ENCODE assay signal across 10 cellular contexts in the genomic region with DNA sequence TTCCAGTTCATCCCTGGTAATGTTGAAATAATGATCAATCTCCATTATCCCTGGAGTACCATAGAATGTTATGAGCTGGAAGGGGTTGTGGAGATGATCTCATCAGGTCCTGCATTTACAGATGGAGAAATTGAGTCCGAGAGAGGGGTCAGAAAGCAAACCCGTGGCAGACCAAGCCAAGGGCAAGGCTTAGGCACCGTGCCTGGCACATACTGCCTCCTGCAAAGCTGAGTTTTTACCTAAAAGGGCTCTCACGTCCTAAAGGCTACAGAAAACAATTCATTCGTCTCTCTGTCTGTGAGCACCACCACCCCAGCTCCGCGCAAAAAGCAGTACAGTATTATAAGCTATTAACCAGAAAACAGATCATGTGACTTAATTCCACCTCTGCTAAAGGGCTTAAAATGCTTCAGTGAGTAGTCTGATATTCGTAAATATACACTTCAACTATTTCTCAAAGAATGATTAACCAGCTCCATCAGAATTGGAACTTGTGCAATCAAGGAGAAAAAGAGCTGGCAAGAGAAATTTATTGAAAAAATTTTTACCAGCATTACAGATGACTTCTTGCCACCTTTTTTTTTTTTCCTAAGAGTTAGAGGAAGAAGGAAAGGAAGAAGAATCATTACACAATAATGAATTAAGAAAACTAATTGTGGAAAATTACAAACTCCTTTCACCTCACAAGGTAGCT. TPM values are rescaled to one million over a fixed set of nuclear protein-coding genes. Genes with fewer than 3 reads are reported as not detected.
DNase-seq lines count a peak whose midpoint lies in the region; ATAC-seq, FAIRE-seq and TF ChIP-seq lines count a peak whose summit lies in the region.
"Had no signal": no experiment of that assay in that cellular context is flagged by ENCODE, and none has a peak within 500 bp of the region (broad histone marks: within the 10 kb centered on the region; RNA-seq: fewer than 3 reads in every experiment).

No MANE protein-coding gene starts in this region.

- peaks cover 6% of the 10 kb centered on the region; the same call in 1 of the 2 replicates for H3K27me3 ChIP-seq in OCI-LY3 (ENCODE audit: low read depth, low read length)
- H3K27me3 ChIP-seq in bronchial epithelial cell (ENCODE audit: control insufficient read depth, insufficient read depth, low read length) = no peaks in the 10 kb centered on the region
- no peaks in the 10 kb centered on the region; a peak in 1 of 5 replicates for H3K27me3 ChIP-seq in HepG2 (ENCODE audit: control insufficient read depth in 1 of 2, insufficient read depth in 2 of 2, low read length in 2 of 2)

- WGBS in HepG2 (ENCODE audit: low lambda C conversion rate) = under 1% methylated on average over 8 of the region's 8 CpGs

- H3K79me2 ChIP-seq in OCI-LY3 (ENCODE audit: low read length) (peaks cover 15% of the 10 kb centered on the region), HepG2 (ENCODE audit: insufficient read depth, low read length) (peaks cover 16% of the 10 kb centered on the region)

- H3K4me2 ChIP-seq in OCI-LY3 (ENCODE audit: low read length) (peak overlapping the region; percentile 75), HepG2 (ENCODE audit: low read depth, low read length) (peak overlapping the region; percentile 99)

- H3K9me3 ChIP-seq in OCI-LY3 (ENCODE audit: insufficient read depth, low read length) (no peaks in the 10 kb centered on the region), HepG2 (ENCODE audit: low read length) (no peaks in the 10 kb centered on the region)
- H3K9me3 ChIP-seq: prostate gland had no signal

- H3K27ac Mint-ChIP-seq in type B pancreatic cell = peak overlapping the region; percentile 97
- H3K27ac Mint-ChIP-seq: stimulated activated naive CD8-positive, alpha-beta T cell treated with anti-CD3 and anti-CD28 coated beads, Interleukin-15, Interleukin-2, amounts not matched to agents 100 ng/mL and 50 ng/mL, for 24 hours had no signal

- H3K4me1 ChIP-seq in OCI-LY3 (ENCODE audit: low read length) (peaks cover 55% of the 10 kb centered on the region), HepG2 (ENCODE audit: insufficient read depth, low read length) (peaks cover 68% of the 10 kb centered on the region)

- H3K36me3 ChIP-seq in OCI-LY3 (replicated peaks; ENCODE audit: low read depth, low read length) (no peaks in the 10 kb centered on the region), bronchial epithelial cell (ENCODE audit: control insufficient read depth, insufficient read depth, low read length) (no peaks in the 10 kb centered on the region), HepG2 (replicated peaks in 1 of 2; ENCODE audit: control insufficient read depth in 1 of 2, insufficient read depth in 2 of 2, low read length in 2 of 2) (no peaks in the 10 kb centered on the region)
- H3K36me3 ChIP-seq: prostate gland had no signal

- TSS peak; percentile 63 for BruUV-seq in HepG2 (replicated peaks; lab: Mats Ljungman, UMichigan)

- FAIRE-seq in bronchial epithelial cell (lab: Jason Lieb, UNC) (no peak), HepG2 (lab: Jason Lieb, UNC) (peak; percentile 42)

- peaks cover 6% of the 10 kb centered on the region; the same call in 1 of the 2 replicates for H4K20me1 ChIP-seq in OCI-LY3 (ENCODE audit: insufficient read depth, low read length)
- peaks cover 3% of the 10 kb centered on the region; the same call in 1 of the 2 replicates for H4K20me1 ChIP-seq in HepG2 (ENCODE audit: insufficient read depth, low read length)

- peaks cover 33% of the 10 kb centered on the region for H3K4me1 Mint-ChIP-seq in type B pancreatic cell (ENCODE audit: unreplicated experiment)

- intact Hi-C loops in HepG2 (cut with micrococcal nuclease; ENCODE audit: unreplicated experiment) = loop anchor here (5.0 kb wide), 1 partner anchor 81 kb away; no protein-coding TSS in a partner anchor

- peak overlapping the region; percentile 31 for H3K4me3 Mint-ChIP-seq in type B pancreatic cell
- H3K4me3 Mint-ChIP-seq: stimulated activated naive CD8-positive, alpha-beta T cell treated with anti-CD3 and anti-CD28 coated beads, Interleukin-15, Interleukin-2, amounts not matched to agents 100 ng/mL and 50 ng/mL, for 24 hours had no signal

- H3K9me3 Mint-ChIP-seq in type B pancreatic cell = no peaks in the 10 kb centered on the region
- H3K9me3 Mint-ChIP-seq: stimulated activated naive CD8-positive, alpha-beta T cell treated with anti-CD3 and anti-CD28 coated beads, Interleukin-15, Interleukin-2, amounts not matched to agents 100 ng/mL and 50 ng/mL, for 24 hours had no signal

- TF ChIP-seq EP300 in HepG2 (IDR thresholded peaks at IDR 0.05; ENCODE audit: low read depth in 2 of 2, low read length in 2 of 2) (0 out of 4 replicates have a peak, but pooled peaks have one; percentile 4 to 28), HepG2 (CRISPR knock-in tag; IDR thresholded peaks at IDR 0.05; ENCODE audit: borderline replicate concordance) (0 out of 2 replicates have a peak, but pooled peaks have one; percentile 26)

- DNase-seq in bronchial epithelial cell (ENCODE audit: low read depth) = peak; percentile 72
- peak; percentile 85 for DNase-seq in HepG2 (ENCODE audit: low spot score)
- peak; percentile 15 for DNase-seq in type B pancreatic cell (ENCODE audit: extremely low spot score, unreplicated experiment)
- DNase-seq in NOMO-1 treated with DMSO at 0.1 percent for 48 hours (lab: John Stamatoyannopoulos, UW; ENCODE audit: unreplicated experiment) = no peak
- DNase-seq in GM10266 (ENCODE audit: extremely low spot score) = no peak
- DNase-seq in NOMO-1 treated with dmso at 0.1 percent for 144 hours (lab: John Stamatoyannopoulos, UW; ENCODE audit: unreplicated experiment) = no peak
- DNase-seq: mesendoderm had no signal

- no peak for TF ChIP-seq RAD21 in HepG2 (CRISPR knock-in tag; IDR thresholded peaks at IDR 0.05)

- CTCF ChIA-PET in HepG2 (lab: Yijun Ruan, JAX; ENCODE audit: low intra/inter-chr PET ratio, low total read pairs) = no interaction called here

- peaks cover 8% of the 10 kb centered on the region for H3K27me3 Mint-ChIP-seq in type B pancreatic cell
- H3K27me3 Mint-ChIP-seq: stimulated activated naive CD8-positive, alpha-beta T cell treated with anti-CD3 and anti-CD28 coated beads, Interleukin-15, Interleukin-2, amounts not matched to agents 100 ng/mL and 50 ng/mL, for 24 hours had no signal

- H3K9ac ChIP-seq in OCI-LY3 (ENCODE audit: low read length) (peak overlapping the region; percentile 48), HepG2 (ENCODE audit: insufficient read depth, low read depth, low read length) (peak overlapping the region; percentile 74)

- ATAC-seq in HepG2 = peak; percentile 1; the same call in 1 of the 3 replicates

- H3K4me3 ChIP-seq in OCI-LY3 (ENCODE audit: low read length) (peak overlapping the region; percentile 55), bronchial epithelial cell (ENCODE audit: low read depth, low read length) (no peak overlapping the region), HepG2 (replicated peaks in 1 of 3; ENCODE audit: insufficient read depth in 1 of 3, low read depth in 2 of 3, low read length in 3 of 3) (peak overlapping the region; percentile 50 to 87 (median 73))
- H3K4me3 ChIP-seq: prostate gland had no signal

- no peak for TF ChIP-seq CTCF in OCI-LY3 (IDR thresholded peaks at IDR 0.05; ENCODE audit: low read depth, low read length)
- no peak for TF ChIP-seq CTCF in bronchial epithelial cell (IDR thresholded peaks at IDR 0.05; ENCODE audit: insufficient read depth, low read length, severe bottlenecking)
- TF ChIP-seq CTCF in HepG2 (CRISPR knock-in tag; IDR thresholded peaks at IDR 0.05) = no peak
- TF ChIP-seq CTCF in type B pancreatic cell (conservative IDR thresholded peaks at IDR 0.05) = no peak
- TF ChIP-seq CTCF in GM10266 (IDR thresholded peaks at IDR 0.05; ENCODE audit: control insufficient read depth, insufficient read depth, low read depth, missing control alignments) = no peak

- 0 out of 4 replicates have a peak, but pooled peaks of 1 of the 2 experiments have one; percentile 8 for TF ChIP-seq POLR2A in HepG2 (IDR thresholded peaks at IDR 0.05; ENCODE audit: insufficient read depth in 1 of 2, low read depth in 2 of 2, low read length in 2 of 2)

- H3K27ac ChIP-seq in OCI-LY3 (ENCODE audit: low read length) (peak overlapping the region; percentile 73), HepG2 (ENCODE audit: extremely low read length, insufficient read depth, low read length) (peak overlapping the region; percentile 41)
- H3K27ac ChIP-seq: prostate gland had no signal

- no peaks in the 10 kb centered on the region for H3K36me3 Mint-ChIP-seq in type B pancreatic cell

- H2AFZ ChIP-seq in OCI-LY3 (ENCODE audit: low read depth, low read length) (peak overlapping the region; percentile 70), HepG2 (ENCODE audit: low read length) (peak overlapping the region; percentile 67)

- in situ Hi-C loops in HepG2 (cut with HindIII; ENCODE audit: extremely low pct_ligation_motif_present, low pct_unique_long_range_greater_than_20kb) = loop anchor here (25.0 kb wide), 1 partner anchor 91 kb away; no protein-coding TSS in a partner anchor

- POLR2A ChIA-PET in HepG2 (lab: Yijun Ruan, JAX) = interaction anchor here (0.8 to 3.5 kb wide), 11 partner anchors 13 to 231 kb away, joined by 3 to 65 read pairs (median 4); no protein-coding TSS in a partner anchor

RNA-seq across cellular contexts. Expression of gene PARD6B, which starts 3.4 kb away (rescaled TPM):
- total RNA-seq in bronchial epithelial cell (8.2 and 12.4 TPM in 2 replicates), HepG2 (2016; rRNA removed; fragmentation: Illumina TruSeq; extraction: Trizol) (22.2 and 26.6 TPM in 2 replicates), type B pancreatic cell (ENCODE audit: low replicate concordance) (27.7 and 50.0 TPM in 2 replicates)
- 1.9 TPM in 2 replicates for total RNA-seq in HepG2 (2016; cell fraction: cytosol; rRNA removed; fragmentation: Illumina TruSeq; extraction: Trizol; ENCODE audit: low read depth)
- total RNA-seq in HepG2 (2016; cell fraction: insoluble cytoplasmic fraction; rRNA removed; fragmentation: Illumina TruSeq; extraction: Trizol) = 21.4 and 26.1 TPM in 2 replicates
- 10.5 and 11.8 TPM in 2 replicates for total RNA-seq in HepG2 (2016; cell fraction: membrane; rRNA removed; fragmentation: Illumina TruSeq; extraction: Trizol)
- 12.5 and 14.9 TPM in 2 replicates for total RNA-seq in HepG2 (2016; cell fraction: nucleus; rRNA removed; fragmentation: Illumina TruSeq; extraction: Trizol)
- 6.0 and 6.9 TPM in 2 replicates for polyA plus RNA-seq in HepG2 (2011; rRNA removed)
- 2.8 and 4.1 TPM in 2 replicates for polyA plus RNA-seq in HepG2 (2011; cell fraction: cytosol; rRNA removed)
- polyA plus RNA-seq in HepG2 (2011; cell fraction: nucleus; rRNA removed) = 2.6 and 3.1 TPM in 2 replicates
- 4.6 and 4.9 TPM in 2 replicates for polyA plus RNA-seq in HepG2 (2012)
- 0.35 and 0.57 TPM in 2 replicates for polyA plus RNA-seq in HepG2 (2016; cell fraction: cytosol; fragmentation: Illumina TruSeq; extraction: Trizol; ENCODE audit: low read depth)
- 8.8 and 9.1 TPM in 2 replicates for polyA plus RNA-seq in HepG2 (2016; cell fraction: insoluble cytoplasmic fraction; fragmentation: Illumina TruSeq; extraction: Trizol; ENCODE audit: low read depth)
- 2.6 and 2.7 TPM in 2 replicates for polyA plus RNA-seq in HepG2 (2016; cell fraction: membrane; fragmentation: Illumina TruSeq; extraction: Trizol; ENCODE audit: low read depth)
- polyA plus RNA-seq in HepG2 (2016; cell fraction: nucleus; fragmentation: Illumina TruSeq; extraction: Trizol; ENCODE audit: insufficient read depth, low read depth) = 13.0 and 13.3 TPM in 2 replicates
- polyA minus RNA-seq in HepG2 (2011; rRNA and poly(A)+ RNA removed; ENCODE audit: low replicate concordance) = 3.1 and 8.3 TPM in 2 replicates
- 22.0 and 24.4 TPM in 2 replicates for polyA minus RNA-seq in HepG2 (2011; cell fraction: cytosol; rRNA and poly(A)+ RNA removed)
- polyA minus RNA-seq in HepG2 (2011; cell fraction: nucleus; rRNA and poly(A)+ RNA removed) = 10.6 and 14.4 TPM in 2 replicates

RNA-seq across cellular contexts. Expression of gene RIPOR3, which starts 36.6 kb away (rescaled TPM):
- total RNA-seq in bronchial epithelial cell (under 0.01 and 0.53 TPM in 2 replicates), HepG2 (2016; rRNA removed; fragmentation: Illumina TruSeq; extraction: Trizol) (not detected in 2 replicates), type B pancreatic cell (ENCODE audit: low replicate concordance) (1.9 and 5.1 TPM in 2 replicates)
- total RNA-seq in HepG2 (2016; cell fraction: cytosol; rRNA removed; fragmentation: Illumina TruSeq; extraction: Trizol; ENCODE audit: low read depth) = not detected in 2 replicates
- not detected in 2 replicates for total RNA-seq in HepG2 (2016; cell fraction: insoluble cytoplasmic fraction; rRNA removed; fragmentation: Illumina TruSeq; extraction: Trizol)
- total RNA-seq in HepG2 (2016; cell fraction: membrane; rRNA removed; fragmentation: Illumina TruSeq; extraction: Trizol) = not detected in 2 replicates
- not detected in 2 replicates for total RNA-seq in HepG2 (2016; cell fraction: nucleus; rRNA removed; fragmentation: Illumina TruSeq; extraction: Trizol)
- 0.18 and 0.26 TPM in 2 replicates for polyA plus RNA-seq in HepG2 (2011; rRNA removed)
- polyA plus RNA-seq in HepG2 (2011; cell fraction: cytosol; rRNA removed) = 0.05 TPM in 2 replicates
- polyA plus RNA-seq in HepG2 (2011; cell fraction: nucleus; rRNA removed) = 1.9 and 2.1 TPM in 2 replicates
- 0.11 and 0.36 TPM in 2 replicates for polyA plus RNA-seq in HepG2 (2012)
- not detected in 2 replicates for polyA plus RNA-seq in HepG2 (2016; cell fraction: cytosol; fragmentation: Illumina TruSeq; extraction: Trizol; ENCODE audit: low read depth)
- polyA plus RNA-seq in HepG2 (2016; cell fraction: insoluble cytoplasmic fraction; fragmentation: Illumina TruSeq; extraction: Trizol; ENCODE audit: low read depth) = not detected in 2 replicates
- not detected in 2 replicates for polyA plus RNA-seq in HepG2 (2016; cell fraction: membrane; fragmentation: Illumina TruSeq; extraction: Trizol; ENCODE audit: low read depth)
- polyA plus RNA-seq in HepG2 (2016; cell fraction: nucleus; fragmentation: Illumina TruSeq; extraction: Trizol; ENCODE audit: insufficient read depth, low read depth) = 0.13 TPM in 1 of 2 replicates, not detected in the other
- polyA minus RNA-seq in HepG2 (2011; rRNA and poly(A)+ RNA removed; ENCODE audit: low replicate concordance) = 0.42 TPM in 1 of 2 replicates, not detected in the other
- polyA minus RNA-seq in HepG2 (2011; cell fraction: cytosol; rRNA and poly(A)+ RNA removed) = not detected in 2 replicates
- 0.37 and 0.52 TPM in 2 replicates for polyA minus RNA-seq in HepG2 (2011; cell fraction: nucleus; rRNA and poly(A)+ RNA removed)

Comparison
In these comparisons a context has a peak if more than half of its experiments do, and no peak if none do; other contexts are left out.
1. DNase-seq: peak in bronchial epithelial cell (single experiment), HepG2 (single experiment) and type B pancreatic cell (single experiment); none in NOMO-1 treated with DMSO at 0.1 percent for 48 hours (single experiment), GM10266 (single experiment) and NOMO-1 treated with dmso at 0.1 percent for 144 hours (single experiment).